1 cellular context compared by ENCODE assay signal in the genomic region with DNA sequence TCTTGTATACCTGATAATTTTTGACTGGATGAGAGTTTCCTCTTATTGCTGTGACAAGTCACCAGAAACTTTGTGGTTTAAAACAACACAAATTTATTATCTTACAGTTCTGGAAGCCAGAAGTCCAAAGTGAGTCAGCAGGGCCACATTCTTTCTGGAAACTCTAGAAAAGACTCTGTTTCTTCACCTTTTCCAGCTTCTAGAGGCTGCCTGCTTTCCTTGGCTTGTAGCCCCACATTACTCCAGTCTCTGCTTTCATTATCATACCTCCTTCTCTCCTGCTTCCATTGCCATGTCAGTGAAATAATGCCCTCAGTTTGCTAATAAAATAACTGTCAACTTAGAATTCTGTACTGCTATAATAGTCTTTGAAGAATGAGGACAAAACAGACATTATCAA.
TF ChIP-seq lines count a peak whose summit lies in the region.

No MANE protein-coding gene starts in this region.

TF ChIP-seq in HEK293, 187 proteins besides CTCF, POLR2A, EP300 and RAD21 (continued from another document):
- TF ChIP-seq, protein P1, sequence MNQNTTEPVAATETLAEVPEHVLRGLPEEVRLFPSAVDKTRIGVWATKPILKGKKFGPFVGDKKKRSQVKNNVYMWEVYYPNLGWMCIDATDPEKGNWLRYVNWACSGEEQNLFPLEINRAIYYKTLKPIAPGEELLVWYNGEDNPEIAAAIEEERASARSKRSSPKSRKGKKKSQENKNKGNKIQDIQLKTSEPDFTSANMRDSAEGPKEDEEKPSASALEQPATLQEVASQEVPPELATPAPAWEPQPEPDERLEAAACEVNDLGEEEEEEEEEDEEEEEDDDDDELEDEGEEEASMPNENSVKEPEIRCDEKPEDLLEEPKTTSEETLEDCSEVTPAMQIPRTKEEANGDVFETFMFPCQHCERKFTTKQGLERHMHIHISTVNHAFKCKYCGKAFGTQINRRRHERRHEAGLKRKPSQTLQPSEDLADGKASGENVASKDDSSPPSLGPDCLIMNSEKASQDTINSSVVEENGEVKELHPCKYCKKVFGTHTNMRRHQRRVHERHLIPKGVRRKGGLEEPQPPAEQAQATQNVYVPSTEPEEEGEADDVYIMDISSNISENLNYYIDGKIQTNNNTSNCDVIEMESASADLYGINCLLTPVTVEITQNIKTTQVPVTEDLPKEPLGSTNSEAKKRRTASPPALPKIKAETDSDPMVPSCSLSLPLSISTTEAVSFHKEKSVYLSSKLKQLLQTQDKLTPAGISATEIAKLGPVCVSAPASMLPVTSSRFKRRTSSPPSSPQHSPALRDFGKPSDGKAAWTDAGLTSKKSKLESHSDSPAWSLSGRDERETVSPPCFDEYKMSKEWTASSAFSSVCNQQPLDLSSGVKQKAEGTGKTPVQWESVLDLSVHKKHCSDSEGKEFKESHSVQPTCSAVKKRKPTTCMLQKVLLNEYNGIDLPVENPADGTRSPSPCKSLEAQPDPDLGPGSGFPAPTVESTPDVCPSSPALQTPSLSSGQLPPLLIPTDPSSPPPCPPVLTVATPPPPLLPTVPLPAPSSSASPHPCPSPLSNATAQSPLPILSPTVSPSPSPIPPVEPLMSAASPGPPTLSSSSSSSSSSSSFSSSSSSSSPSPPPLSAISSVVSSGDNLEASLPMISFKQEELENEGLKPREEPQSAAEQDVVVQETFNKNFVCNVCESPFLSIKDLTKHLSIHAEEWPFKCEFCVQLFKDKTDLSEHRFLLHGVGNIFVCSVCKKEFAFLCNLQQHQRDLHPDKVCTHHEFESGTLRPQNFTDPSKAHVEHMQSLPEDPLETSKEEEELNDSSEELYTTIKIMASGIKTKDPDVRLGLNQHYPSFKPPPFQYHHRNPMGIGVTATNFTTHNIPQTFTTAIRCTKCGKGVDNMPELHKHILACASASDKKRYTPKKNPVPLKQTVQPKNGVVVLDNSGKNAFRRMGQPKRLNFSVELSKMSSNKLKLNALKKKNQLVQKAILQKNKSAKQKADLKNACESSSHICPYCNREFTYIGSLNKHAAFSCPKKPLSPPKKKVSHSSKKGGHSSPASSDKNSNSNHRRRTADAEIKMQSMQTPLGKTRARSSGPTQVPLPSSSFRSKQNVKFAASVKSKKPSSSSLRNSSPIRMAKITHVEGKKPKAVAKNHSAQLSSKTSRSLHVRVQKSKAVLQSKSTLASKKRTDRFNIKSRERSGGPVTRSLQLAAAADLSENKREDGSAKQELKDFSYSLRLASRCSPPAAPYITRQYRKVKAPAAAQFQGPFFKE (tag by site-specific recombination; IDR thresholded peaks at IDR 0.05; ENCODE audit: borderline replicate concordance) = no peak
TF ChIP-seq in HEK293: peak in this region for 2.
